In the genomic region with DNA sequence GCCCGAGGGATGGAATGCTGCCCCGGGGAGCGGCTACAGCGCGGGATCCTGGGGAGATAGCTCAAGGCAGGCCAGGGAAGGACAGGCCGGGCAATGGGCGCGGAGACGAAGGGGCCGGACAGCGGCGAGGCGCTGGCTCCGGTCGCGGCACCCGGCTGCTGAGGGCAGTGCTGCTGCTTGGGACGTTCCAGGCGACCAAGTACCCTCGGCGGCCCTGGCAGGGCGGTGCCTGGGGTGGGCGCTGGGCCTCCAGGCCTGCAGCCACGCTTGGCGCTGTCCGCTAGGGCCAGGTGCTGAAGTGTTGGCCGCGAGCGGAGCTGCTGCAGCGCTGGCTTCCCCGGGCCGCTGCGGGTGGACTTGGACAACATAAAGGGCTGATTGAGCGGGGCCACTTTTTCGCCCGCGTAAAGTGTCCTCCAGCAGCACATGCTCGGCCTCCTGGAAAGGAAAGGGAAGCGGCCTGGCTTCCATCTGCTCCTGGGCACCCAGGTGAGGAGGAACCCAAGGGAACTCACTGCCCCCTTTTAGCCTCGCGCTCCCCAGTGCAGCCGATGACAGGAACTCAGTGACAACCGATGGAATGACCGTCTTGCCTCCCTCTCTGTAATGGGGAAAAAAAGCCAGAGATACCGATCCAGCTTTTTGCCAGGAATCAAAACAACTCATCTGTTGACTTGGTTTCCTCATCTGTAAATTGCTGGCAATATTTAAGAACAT, we compare ENCODE assay signal across 9 cellular contexts. TPM values are rescaled to one million over a fixed set of nuclear protein-coding genes. Genes with fewer than 3 reads are reported as not detected.
A peak's percentile ranks its signal among the peaks of the same experiment; 100 is the strongest.
DNase-seq lines count a peak whose midpoint lies in the region; ATAC-seq and TF ChIP-seq lines count a peak whose summit lies in the region.
"Had no signal": no experiment of that assay in that cellular context is flagged by ENCODE, and none has a peak within 500 bp of the region (broad histone marks: within the 10 kb centered on the region; RNA-seq: fewer than 3 reads in every experiment).

No MANE protein-coding gene starts in this region.

- intact Hi-C loops in sigmoid colon (cut with DNase I) = no loop called here

- ATAC-seq in GM19351 (IDR thresholded peaks at IDR 0.05; ENCODE audit: unreplicated experiment) = no peak

- no peaks in the 10 kb centered on the region for H3K36me3 ChIP-seq in sigmoid colon

- peaks cover 0 to 4% (median 0%) of the 10 kb centered on the region in 4 donors for H3K4me1 ChIP-seq in sigmoid colon

- TF ChIP-seq CTCF in GM10266 (IDR thresholded peaks at IDR 0.05; ENCODE audit: control insufficient read depth, insufficient read depth, low read depth, missing control alignments) (no peak), cardiac fibroblast (IDR thresholded peaks at IDR 0.05; ENCODE audit: low read depth, low read length) (no peak), sigmoid colon (IDR thresholded peaks at IDR 0.05) (no peak)

- no peak for TF ChIP-seq EP300 in sigmoid colon (IDR thresholded peaks at IDR 0.05)

- no peak for TF ChIP-seq POLR2A in sigmoid colon (IDR thresholded peaks at IDR 0.05)

- H3K9me3 ChIP-seq in sigmoid colon = no peaks in the 10 kb centered on the region

- WGBS in sigmoid colon, 2 donors = 13 to 19% methylated on average over 45 of the region's 45 CpGs

- DNase-seq in GM10266 (ENCODE audit: extremely low spot score) = peak; percentile 32
- peak; percentile 3 for DNase-seq in NOMO-1 treated with dmso at 0.1 percent for 144 hours (lab: John Stamatoyannopoulos, UW; ENCODE audit: unreplicated experiment)
- peak; percentile 41 to 51 for DNase-seq in cardiac fibroblast (ENCODE audit: low read depth in 2 of 2)
- peak; percentile 96 for DNase-seq in left kidney (ENCODE audit: low read depth, low spot score)
- DNase-seq in stimulated activated CD8-positive, alpha-beta memory T cell treated with anti-CD3 and anti-CD28 coated beads, Interleukin-2, amount 100 ng/mL, for 48 hours (ENCODE audit: low read depth in 2 of 2) = peak; percentile 15 to 27
- DNase-seq in stimulated activated naive CD4-positive, alpha-beta T cell (lab: John Stamatoyannopoulos, UW) = no peak
- DNase-seq in sigmoid colon = no peak

- H3K4me3 ChIP-seq in cardiac fibroblast (replicated peaks in 1 of 2; ENCODE audit: low read depth in 2 of 2, low read length in 2 of 2) = no peak overlapping the region
- no peak overlapping the region for H3K4me3 ChIP-seq in sigmoid colon

- H3K27ac ChIP-seq in sigmoid colon = no peak overlapping the region
- H3K27ac ChIP-seq: HL-60 had no signal

- no peaks in the 10 kb centered on the region for H3K27me3 ChIP-seq in sigmoid colon

RNA-seq across cellular contexts. Expression of gene CLEC3A, which starts 23.7 kb away (rescaled TPM):
- not detected for total RNA-seq in sigmoid colon
- not detected for polyA plus RNA-seq in sigmoid colon

RNA-seq across cellular contexts. Expression of gene WWOX, which starts 53.4 kb away (rescaled TPM):
- 10 to 100 TPM; 16.1 to 46.8 (median 36.5) TPM for total RNA-seq in sigmoid colon
- polyA plus RNA-seq in sigmoid colon = 1 to 10 TPM; 7.1 to 9.6 (median 8.6) TPM

Comparison
In these comparisons a context has a peak if more than half of its experiments do, and no peak if none do; other contexts are left out.
1. DNase-seq: peak in GM10266 (single experiment), NOMO-1 treated with dmso at 0.1 percent for 144 hours (single experiment), cardiac fibroblast (2 of 2), left kidney (single experiment) and stimulated activated CD8-positive, alpha-beta memory T cell treated with anti-CD3 and anti-CD28 coated beads, Interleukin-2, amount 100 ng/mL, for 48 hours (2 of 2); none in stimulated activated naive CD4-positive, alpha-beta T cell (0 of 6) and sigmoid colon (single experiment).